Comparison of ENCODE assay signal across 21 cellular contexts in genomic region chrX:107708762-107709161, GRCh38.
DNase-seq lines count a peak whose midpoint lies in the region; ATAC-seq and TF ChIP-seq lines count a peak whose summit lies in the region.
"Had no signal": no experiment of that assay in that cellular context is flagged by ENCODE, and none has a peak within 500 bp of the region (broad histone marks: within the 10 kb centered on the region; RNA-seq: fewer than 3 reads in every experiment).

No MANE protein-coding gene starts in this region.

- DNase-seq in CD14-positive monocyte (ENCODE audit: low spot score) (no peak), activated B cell treated with CpG ODN at 0.5 μM for 24 hours (no peak), hepatocyte (ENCODE audit: low spot score) (no peak), trophoblast cell (peak; percentile 68 to 85), head of caudate nucleus (no peak), NCI-H2227 (lab: John Stamatoyannopoulos, UW; ENCODE audit: unreplicated experiment) (no peak), brain microvascular endothelial cell (no peak)
- DNase-seq: activated CD4-positive, alpha-beta T cell treated with anti-CD3 and anti-CD28 coated beads for 4 hours; activated naive CD4-positive, alpha-beta T cell treated with Interleukin-2 at 50 U/mL for 16 hours; activated T-cell treated with anti-CD3 and anti-CD28 coated beads, Interleukin-2, amount 50 U/mL, for 4 hours; amygdala; left lung; NCI-H1694; NCI-H524 treated with DMSO at 0.1 percent for 48 hours; substantia nigra had no signal

- H3K36me3 ChIP-seq in hepatocyte (replicated peaks; ENCODE audit: insufficient read depth, low read depth), result no peaks in the 10 kb centered on the region
- H3K36me3 ChIP-seq in trophoblast cell (ENCODE audit: control insufficient read depth in 1 of 2, insufficient read depth in 2 of 2, low read length in 2 of 2), result peaks cover 0 to 2% of the 10 kb centered on the region in 2 experiments
- H3K36me3 ChIP-seq in brain microvascular endothelial cell (replicated peaks), result peaks cover 7% of the 10 kb centered on the region

- no peaks in the 10 kb centered on the region for H4K20me1 ChIP-seq in hepatocyte (ENCODE audit: insufficient read depth, poor library complexity, severe bottlenecking)

- H3K79me2 ChIP-seq in hepatocyte (peaks cover 2% of the 10 kb centered on the region), trophoblast cell (ENCODE audit: control insufficient read depth, insufficient read depth, low read length, poor library complexity) (no peaks in the 10 kb centered on the region)

- H2AK5ac ChIP-seq in trophoblast cell (ENCODE audit: low read length), result no peak overlapping the region

- 54% methylated on average over 2 of the region's 2 CpGs for WGBS in hepatocyte (ENCODE audit: low lambda C conversion rate, missing lambda C conversion rate)
- no CpG with 5 or more reads among the region's 2 CpGs for WGBS in trophoblast cell (ENCODE audit: extremely low coverage, insufficient coverage, insufficient read length)

- H3K27me3 Mint-ChIP-seq in CD14-positive monocyte (ENCODE audit: low read depth in 3 of 3) (peaks cover 1 to 10% (median 2%) of the 10 kb centered on the region in 3 donors), activated B cell treated with CpG ODN at 0.5 μM for 24 hours (no peaks in the 10 kb centered on the region)
- H3K27me3 Mint-ChIP-seq: progenitor cell of endocrine pancreas had no signal

- no peaks in the 10 kb centered on the region for H3K27me3 ChIP-seq in hepatocyte
- H3K27me3 ChIP-seq in trophoblast cell (ENCODE audit: insufficient read depth, low read length), result no peaks in the 10 kb centered on the region
- no peaks in the 10 kb centered on the region for H3K27me3 ChIP-seq in brain microvascular endothelial cell (replicated peaks)
- H3K27me3 ChIP-seq: left lung, neutrophil had no signal

- no peak for ATAC-seq in activated B cell treated with CpG ODN at 0.5 μM for 24 hours (ENCODE audit: low read depth)
- ATAC-seq in HG03175 (IDR thresholded peaks at IDR 0.05; ENCODE audit: unreplicated experiment), result no peak
- ATAC-seq: activated T-cell treated with anti-CD3 and anti-CD28 coated beads, Interleukin-2, amount 50 U/mL, for 4 hours; left lung had no signal

- peaks cover 2% of the 10 kb centered on the region for H3K79me1 ChIP-seq in trophoblast cell (ENCODE audit: low read length)

- H3K18ac ChIP-seq in trophoblast cell (ENCODE audit: low read length), result no peak overlapping the region

- no peaks in the 10 kb centered on the region for H3K9me2 ChIP-seq in hepatocyte (replicated peaks; ENCODE audit: insufficient read depth)

- H3K27ac Mint-ChIP-seq in CD14-positive monocyte (peak overlapping the region in 4 of 7 donors; percentile 8 to 70 (median 52)), activated B cell treated with CpG ODN at 0.5 μM for 24 hours (peak overlapping the region; percentile 25)

- H2BK12ac ChIP-seq in trophoblast cell (ENCODE audit: low read length), result no peak overlapping the region

- H3K23ac ChIP-seq in trophoblast cell (ENCODE audit: low read length), result no peak overlapping the region

- intact Hi-C loops in CD14-positive monocyte (cut with micrococcal nuclease) (no loop called here), activated B cell treated with CpG ODN at 0.5 μM for 24 hours (cut with micrococcal nuclease) (no loop called here), head of caudate nucleus (cut with DNase I) (no loop called here)

- H4K8ac ChIP-seq in trophoblast cell (ENCODE audit: low read depth, low read length), result no peak overlapping the region

- no peak overlapping the region for H3K4ac ChIP-seq in trophoblast cell (ENCODE audit: low read depth, low read length)

- H3K27ac ChIP-seq in hepatocyte (peak overlapping the region; percentile 96), trophoblast cell (ENCODE audit: low read depth, low read length) (no peak overlapping the region), brain microvascular endothelial cell (no peak overlapping the region)
- H3K27ac ChIP-seq: BLaER1 had no signal

- in situ Hi-C loops in brain microvascular endothelial cell (cut with HindIII; ENCODE audit: low pct_ligation_motif_present, low sequenced_read_pairs), result no loop called here

- no peak overlapping the region for H3K4me3 Mint-ChIP-seq in CD14-positive monocyte
- H3K4me3 Mint-ChIP-seq in activated B cell treated with CpG ODN at 0.5 μM for 24 hours, result no peak overlapping the region
- H3K4me3 Mint-ChIP-seq: activated T-cell treated with anti-CD3 and anti-CD28 coated beads, Interleukin-2, amount 50 U/mL, for 4 hours; T-helper 1 cell treated with Interleukin-12 subunit alpha and Interleukin-12 subunit beta and Interleukin-4 antibody, amounts not matched to agents 30 μg/mL and 1 μg/mL, for 36 hours had no signal

- H3K9ac ChIP-seq in trophoblast cell (ENCODE audit: low read length), result no peak overlapping the region
- H3K9ac ChIP-seq: BLaER1 had no signal

- POLR2A ChIA-PET in activated B cell treated with CpG ODN at 0.5 μM for 24 hours (lab: Charles Lee), result no interaction called here

- H3K4me1 Mint-ChIP-seq in CD14-positive monocyte (peaks cover 32% of the 10 kb centered on the region), activated B cell treated with CpG ODN at 0.5 μM for 24 hours (peaks cover 36% of the 10 kb centered on the region)

- H3K36me3 Mint-ChIP-seq in CD14-positive monocyte, result peaks cover 9 to 12% of the 10 kb centered on the region in 2 donors
- H3K36me3 Mint-ChIP-seq in activated B cell treated with CpG ODN at 0.5 μM for 24 hours (ENCODE audit: low read depth), result peaks cover 13% of the 10 kb centered on the region

- H3K9me3 Mint-ChIP-seq in CD14-positive monocyte (peaks cover 0 to 3% (median 2%) of the 10 kb centered on the region in 7 donors), activated B cell treated with CpG ODN at 0.5 μM for 24 hours (no peaks in the 10 kb centered on the region)
- H3K9me3 Mint-ChIP-seq: activated T-cell treated with anti-CD3 and anti-CD28 coated beads, Interleukin-2, amount 50 U/mL, for 4 hours; T-helper 1 cell treated with Interleukin-12 subunit alpha and Interleukin-12 subunit beta and Interleukin-4 antibody, amounts not matched to agents 30 μg/mL and 1 μg/mL, for 36 hours had no signal

- no peak overlapping the region for H4K12ac ChIP-seq in trophoblast cell (ENCODE audit: low read depth, low read length)

- H3K4me2 ChIP-seq in hepatocyte, result peak overlapping the region; percentile 11
- H3K4me2 ChIP-seq in trophoblast cell (ENCODE audit: low read length), result no peak overlapping the region
- H3K4me2 ChIP-seq: BLaER1 had no signal

- H3K4me1 ChIP-seq in hepatocyte (ENCODE audit: insufficient read depth) (peaks cover 33% of the 10 kb centered on the region), trophoblast cell (ENCODE audit: control insufficient read depth in 1 of 2, insufficient read depth in 2 of 2, low read length in 2 of 2) (peaks cover 2 to 5% of the 10 kb centered on the region in 2 experiments)

- no peak overlapping the region for H2AFZ ChIP-seq in hepatocyte
- no peak overlapping the region for H2AFZ ChIP-seq in trophoblast cell (ENCODE audit: insufficient read depth, low read length, poor library complexity)

- CTCF ChIA-PET in activated B cell treated with CpG ODN at 0.5 μM for 24 hours (lab: Charles Lee), result no interaction called here

- TF ChIP-seq CTCF in CD14-positive monocyte (IDR thresholded peaks at IDR 0.05) (no peak), activated B cell treated with CpG ODN at 0.5 μM for 24 hours (IDR thresholded peaks at IDR 0.05) (no peak), hepatocyte (IDR thresholded peaks at IDR 0.05; ENCODE audit: poor library complexity) (no peak), brain microvascular endothelial cell (IDR thresholded peaks at IDR 0.05; ENCODE audit: low read depth, low read length, missing control alignments) (no peak)

- no peak overlapping the region for H2BK120ac ChIP-seq in trophoblast cell (ENCODE audit: insufficient read depth, low read length, poor library complexity)

- H4K91ac ChIP-seq in trophoblast cell (ENCODE audit: low read depth, low read length), result no peak overlapping the region

- H3K4me3 ChIP-seq in hepatocyte, result no peak overlapping the region
- no peak overlapping the region for H3K4me3 ChIP-seq in trophoblast cell (ENCODE audit: low read depth, low read length)
- no peak overlapping the region for H3K4me3 ChIP-seq in brain microvascular endothelial cell (ENCODE audit: low read depth, low read length)
- H3K4me3 ChIP-seq: BLaER1, GM12878, left lung had no signal

- H2BK5ac ChIP-seq in trophoblast cell (ENCODE audit: low read depth, low read length, poor library complexity), result no peak overlapping the region

- H3K9me3 ChIP-seq in hepatocyte (ENCODE audit: low read depth) (no peaks in the 10 kb centered on the region), trophoblast cell (ENCODE audit: insufficient read depth, low read depth, low read length) (no peaks in the 10 kb centered on the region)
- H3K9me3 ChIP-seq: BLaER1, left lung, neutrophil had no signal

- H3K14ac ChIP-seq in trophoblast cell (ENCODE audit: low read length), result no peak overlapping the region

Comparison
In these comparisons a context has a peak if more than half of its experiments do, and no peak if none do; other contexts are left out.
1. DNase-seq: peak in trophoblast cell (2 of 2); none in CD14-positive monocyte (single experiment), activated B cell treated with CpG ODN at 0.5 μM for 24 hours (single experiment), hepatocyte (single experiment), head of caudate nucleus (0 of 42), NCI-H2227 (single experiment) and brain microvascular endothelial cell (single experiment).